In genomic region chr3:167406876-167407492, GRCh38 we compare ENCODE assay signal across 8 cellular contexts. TPM values are rescaled to one million over a fixed set of nuclear protein-coding genes. Genes with fewer than 3 reads are reported as not detected.
A peak's percentile ranks its signal among the peaks of the same experiment; 100 is the strongest.
DNase-seq lines count a peak whose midpoint lies in the region; TF ChIP-seq lines count a peak whose summit lies in the region.

No MANE protein-coding gene starts in this region.

- no peaks in the 10 kb centered on the region for H3K79me2 ChIP-seq in osteoblast (ENCODE audit: insufficient read depth, low read length)

- no peaks in the 10 kb centered on the region for H3K9me3 ChIP-seq in osteoblast (ENCODE audit: low read depth, low read length)

- no peaks in the 10 kb centered on the region for H3K36me3 ChIP-seq in osteoblast (ENCODE audit: insufficient read depth, low read length)

- peak; percentile 9 for DNase-seq in stimulated activated CD4-positive, alpha-beta T cell treated with anti-CD3 and anti-CD28 coated beads, Interleukin-15, amount 100 ng/mL, for 24 hours
- no peak for DNase-seq in stimulated activated CD4-positive, alpha-beta T cell treated with anti-CD3 and anti-CD28 coated beads, Interleukin-4, amount 100 ng/mL, for 24 hours
- peak; percentile 82 for DNase-seq in NCI-H1105 treated with DMSO at 0.1 percent for 48 hours (lab: John Stamatoyannopoulos, UW)
- peak; percentile 71 for DNase-seq in SW480 (ENCODE audit: low spot score)
- DNase-seq in glutamatergic neuron = peak; percentile 42
- DNase-seq in putamen (ENCODE audit: low spot score) = peak; percentile 64
- DNase-seq in activated effector memory CD4-positive, alpha-beta T cell treated with anti-CD3 and anti-CD28 coated beads, Interleukin-2, amount 50 U/mL, for 16 hours = no peak
- DNase-seq in osteoblast (ENCODE audit: insufficient read length, low spot score, missing footprints) = no peak

- peaks cover 8% of the 10 kb centered on the region for H3K4me1 Mint-ChIP-seq in glutamatergic neuron (ENCODE audit: low read depth, unreplicated experiment)

- no peaks in the 10 kb centered on the region for H3K4me1 ChIP-seq in osteoblast (ENCODE audit: insufficient read depth, low read length)

- no peak overlapping the region for H3K4me2 ChIP-seq in osteoblast (ENCODE audit: insufficient read depth, low read length)

- H3K9me3 Mint-ChIP-seq in glutamatergic neuron (ENCODE audit: unreplicated experiment) = no peaks in the 10 kb centered on the region

- H3K27ac Mint-ChIP-seq in glutamatergic neuron (ENCODE audit: unreplicated experiment) = no peak overlapping the region

- H2AFZ ChIP-seq in osteoblast (ENCODE audit: low read length) = no peak overlapping the region

- TF ChIP-seq CTCF in glutamatergic neuron (IDR thresholded peaks at IDR 0.05; ENCODE audit: partially characterized antibody, unreplicated experiment) (no peak), osteoblast (IDR thresholded peaks at IDR 0.05; ENCODE audit: extremely low read depth, low read depth, low read length) (no peak)

- no peak overlapping the region for H3K4me3 ChIP-seq in osteoblast (ENCODE audit: insufficient read depth, low read length)

- H3K27me3 ChIP-seq in osteoblast (ENCODE audit: insufficient read depth, low read length) = no peaks in the 10 kb centered on the region

- no peaks in the 10 kb centered on the region for H4K20me1 ChIP-seq in osteoblast (ENCODE audit: insufficient read depth, low read length)

- H3K27ac ChIP-seq in osteoblast (ENCODE audit: low read depth, low read length) = no peak overlapping the region

- H3K4me3 Mint-ChIP-seq in glutamatergic neuron (ENCODE audit: unreplicated experiment) = no peak overlapping the region

- no peaks in the 10 kb centered on the region for H3K27me3 Mint-ChIP-seq in glutamatergic neuron (ENCODE audit: unreplicated experiment)

- no peaks in the 10 kb centered on the region for H3K36me3 Mint-ChIP-seq in glutamatergic neuron (ENCODE audit: unreplicated experiment)

RNA-seq across cellular contexts. Expression of gene ZBBX, which starts 26.9 kb away (rescaled TPM):
- 1.4 TPM for total RNA-seq in glutamatergic neuron (ENCODE audit: unreplicated experiment)
- not detected in 2 replicates for total RNA-seq in osteoblast

Comparison
In these comparisons a context has a peak if more than half of its experiments do, and no peak if none do; other contexts are left out.
1. DNase-seq: peak in stimulated activated CD4-positive, alpha-beta T cell treated with anti-CD3 and anti-CD28 coated beads, Interleukin-15, amount 100 ng/mL, for 24 hours (single experiment), NCI-H1105 treated with DMSO at 0.1 percent for 48 hours (single experiment), SW480 (single experiment), glutamatergic neuron (single experiment) and putamen (single experiment); none in stimulated activated CD4-positive, alpha-beta T cell treated with anti-CD3 and anti-CD28 coated beads, Interleukin-4, amount 100 ng/mL, for 24 hours (single experiment), activated effector memory CD4-positive, alpha-beta T cell treated with anti-CD3 and anti-CD28 coated beads, Interleukin-2, amount 50 U/mL, for 16 hours (single experiment) and osteoblast (single experiment).